1 cellular context compared by ENCODE assay signal in genomic region chr10:123993534-123994416, GRCh38.
TF ChIP-seq lines count a peak whose summit lies in the region.

No MANE protein-coding gene starts in this region.

TF ChIP-seq in A549, 52 proteins besides CTCF, POLR2A, EP300 and RAD21 (continued from another document):
- TF ChIP-seq ELK1 (IDR thresholded peaks at IDR 0.05; ENCODE audit: low read depth, low read length), result no peak
- TF ChIP-seq RNF2 (IDR thresholded peaks at IDR 0.05; ENCODE audit: borderline replicate concordance, low read depth), result no peak
- no peak for TF ChIP-seq TFCP2L1 (CRISPR knock-in tag; IDR thresholded peaks at IDR 0.05)
- no peak for TF ChIP-seq JUNB (IDR thresholded peaks at IDR 0.05)
- TF ChIP-seq RFX5 (IDR thresholded peaks at IDR 0.05), result no peak
